Comparison of ENCODE assay signal across 2 cellular contexts in genomic region chr18:3281456-3282400, GRCh38.
TF ChIP-seq lines count a peak whose summit lies in the region.

No MANE protein-coding gene starts in this region.

TF ChIP-seq in Ishikawa, 13 proteins besides CTCF, POLR2A, EP300 and RAD21:
- TF ChIP-seq YY1 (IDR thresholded peaks at IDR 0.05; ENCODE audit: low read depth) (no peak), TEAD4 (IDR thresholded peaks at IDR 0.05) (no peak), USF1 (IDR thresholded peaks at IDR 0.05) (no peak), ZBTB7A (IDR thresholded peaks at IDR 0.05; ENCODE audit: low read depth) (no peak), EGR1 (IDR thresholded peaks at IDR 0.05) (no peak), CREB1 (IDR thresholded peaks at IDR 0.05; ENCODE audit: low read depth) (no peak)

TF ChIP-seq in HepG2, 621 proteins besides CTCF, POLR2A, EP300 and RAD21:
- TF ChIP-seq MIXL1 (CRISPR knock-in tag; IDR thresholded peaks at IDR 0.05) = 0 out of 2 replicates have a peak, but pooled peaks have one; percentile 19
- peak; percentile 25; the same call in 1 of the 2 replicates for TF ChIP-seq ZNF362 (CRISPR knock-in tag; IDR thresholded peaks at IDR 0.05; ENCODE audit: borderline replicate concordance)
- TF ChIP-seq RFXANK (CRISPR knock-in tag; IDR thresholded peaks at IDR 0.05) = no peak
- TF ChIP-seq HNRNPK (IDR thresholded peaks at IDR 0.05; ENCODE audit: low read depth, low read length, poor library complexity, severe bottlenecking) = peak; percentile 85
- TF ChIP-seq NBN (conservative IDR thresholded peaks at IDR 0.05) = no peak
- peak; percentile 63; the same call in 1 of the 2 replicates for TF ChIP-seq ARID3A (IDR thresholded peaks at IDR 0.05; ENCODE audit: low read depth, low read length)
- TF ChIP-seq SMC3 (IDR thresholded peaks at IDR 0.05; ENCODE audit: low read length) = peak; percentile 71
- TF ChIP-seq UBTF (CRISPR knock-in tag; IDR thresholded peaks at IDR 0.05) = no peak
- TF ChIP-seq PPARG (CRISPR knock-in tag; conservative IDR thresholded peaks at IDR 0.05) = 0 out of 2 replicates have a peak, but pooled peaks have one; percentile 49
- TF ChIP-seq ZNF652 (CRISPR knock-in tag; IDR thresholded peaks at IDR 0.05; ENCODE audit: borderline replicate concordance, low read depth) = peak; percentile 87
- peak; percentile 89 for TF ChIP-seq STAG1 (CRISPR knock-in tag; IDR thresholded peaks at IDR 0.05)
